16 cellular contexts compared by ENCODE assay signal in the genomic region with DNA sequence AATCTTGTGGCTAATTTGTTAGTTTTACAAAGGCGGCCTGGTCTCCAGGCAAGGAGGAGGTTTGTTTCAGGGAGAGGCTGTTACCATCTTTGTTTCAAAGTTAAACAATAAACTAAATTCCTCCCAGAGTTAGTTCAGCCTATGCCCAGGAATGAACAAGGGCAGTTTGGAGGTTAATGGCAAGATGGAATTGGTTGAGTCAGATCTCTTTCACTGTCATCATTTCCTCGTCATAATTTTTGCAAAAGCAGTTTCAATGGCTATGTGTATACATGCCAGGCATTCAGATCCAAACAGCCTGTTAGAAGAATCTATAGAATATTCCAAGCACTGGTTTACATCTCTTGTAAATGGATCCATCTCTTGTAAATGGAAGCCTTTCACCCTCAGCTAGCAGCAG.
"Had no signal": no experiment of that assay in that cellular context is flagged by ENCODE, and none has a peak within 500 bp of the region (broad histone marks: within the 10 kb centered on the region; RNA-seq: fewer than 3 reads in every experiment).

No MANE protein-coding gene starts in this region.

- H3K27ac ChIP-seq: colonic mucosa, esophagus squamous epithelium, heart right ventricle, neutrophil had no signal

- H3K9me3 ChIP-seq: colonic mucosa, esophagus squamous epithelium, heart right ventricle, neutrophil had no signal

- H3K27me3 ChIP-seq: colonic mucosa, esophagus squamous epithelium, heart right ventricle, neutrophil had no signal

- H3K4me1 ChIP-seq: colonic mucosa had no signal

- DNase-seq: activated CD4-positive, alpha-beta T cell treated with anti-CD3 and anti-CD28 coated beads, Interleukin-2, amount 10 ng/mL, durations not matched to agents 7 days and 5 days; activated CD4-positive, CD25-positive, alpha-beta regulatory T cell; activated naive CD4-positive, alpha-beta T cell treated with Interleukin-2 at 50 U/mL for 16 hours; activated T-cell treated with anti-CD3 and anti-CD28 coated beads for 4 hours; colonic mucosa; esophagus squamous epithelium; heart right ventricle; islet precursor cell; retina; stimulated activated CD4-positive, alpha-beta T cell treated with anti-CD3 and anti-CD28 coated beads, Interleukin-12 subunit alpha, Interleukin-12 subunit beta, amount 100 ng/mL, for 4 hours; stimulated activated CD4-positive, alpha-beta T cell treated with anti-CD3 and anti-CD28 coated beads, Interleukin-2, amount 100 ng/mL, for 24 hours; stimulated activated naive B cell treated with anti-CD40 and anti-IgM and Interleukin-4, amounts not matched to agents 10 μg/mL and 1 μg/mL and 100 μg/mL, for 72 hours; SW 1271; trophoblast cell had no signal

- H3K36me3 ChIP-seq: colonic mucosa had no signal

- H3K27me3 Mint-ChIP-seq: stimulated activated naive B cell treated with anti-CD40 and anti-IgM and Interleukin-4, amounts not matched to agents 10 μg/mL and 1 μg/mL and 100 μg/mL, for 72 hours had no signal

- H3K4me3 ChIP-seq: colonic mucosa, esophagus squamous epithelium, heart right ventricle had no signal

- ATAC-seq: left lobe of liver; stimulated activated naive B cell treated with anti-CD40 and anti-IgM and Interleukin-4, amounts not matched to agents 10 μg/mL and 1 μg/mL and 100 μg/mL, for 72 hours had no signal

- H3K4me3 Mint-ChIP-seq: activated CD4-positive, alpha-beta T cell treated with anti-CD3 and anti-CD28 coated beads, Interleukin-2, amount 10 ng/mL, durations not matched to agents 7 days and 5 days; stimulated activated naive B cell treated with anti-CD40 and anti-IgM and Interleukin-4, amounts not matched to agents 10 μg/mL and 1 μg/mL and 100 μg/mL, for 72 hours had no signal

- H3K27ac Mint-ChIP-seq: activated CD4-positive, alpha-beta T cell treated with anti-CD3 and anti-CD28 coated beads, Interleukin-2, amount 10 ng/mL, durations not matched to agents 7 days and 5 days; stimulated activated naive B cell treated with anti-CD40 and anti-IgM and Interleukin-4, amounts not matched to agents 10 μg/mL and 1 μg/mL and 100 μg/mL, for 72 hours had no signal
